ENCODE assay signal across 1 cellular context in genomic region chr4:2662598-2662997, GRCh38.
TF ChIP-seq lines count a peak whose summit lies in the region.

No MANE protein-coding gene starts in this region.

TF ChIP-seq in HepG2, 621 proteins besides CTCF, POLR2A, EP300 and RAD21 (continued from another document):
- no peak for TF ChIP-seq E2F5 (CRISPR knock-in tag; conservative IDR thresholded peaks at IDR 0.05)
- no peak for TF ChIP-seq IRX3 (CRISPR knock-in tag; IDR thresholded peaks at IDR 0.05; ENCODE audit: borderline replicate concordance, low read depth)
- TF ChIP-seq AKAP8 (CRISPR knock-in tag; IDR thresholded peaks at IDR 0.05): no peak
- TF ChIP-seq YEATS4 (CRISPR knock-in tag; IDR thresholded peaks at IDR 0.05; ENCODE audit: borderline replicate concordance): no peak
